1 cellular context compared by ENCODE assay signal in the genomic region with DNA sequence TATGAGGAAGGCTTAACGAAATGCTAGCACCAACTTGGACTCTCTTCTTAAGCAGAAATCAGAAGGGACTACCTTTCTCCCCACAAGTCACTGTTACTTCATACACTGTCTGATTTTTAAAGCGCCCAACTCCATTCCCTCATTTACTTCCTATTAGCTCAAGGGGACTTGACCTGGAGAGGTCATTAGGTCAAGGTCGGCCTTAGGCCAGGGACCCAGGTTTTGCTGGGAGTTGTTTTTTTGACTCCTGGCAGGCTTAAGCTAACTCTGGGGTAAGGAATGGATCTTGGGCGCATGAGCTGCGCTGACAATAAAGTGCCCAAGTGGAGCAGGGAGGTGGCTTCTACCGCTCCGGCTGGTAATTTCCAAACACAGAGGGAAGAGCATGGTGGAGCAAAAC.
TF ChIP-seq lines count a peak whose summit lies in the region.

No MANE protein-coding gene starts in this region.

TF ChIP-seq in HepG2, 621 proteins besides CTCF, POLR2A, EP300 and RAD21:
- no peak for TF ChIP-seq ZFP82 (CRISPR knock-in tag; IDR thresholded peaks at IDR 0.05; ENCODE audit: borderline replicate concordance)
- TF ChIP-seq NR2F6 (IDR thresholded peaks at IDR 0.05) = peak; percentile 74
- 0 out of 2 replicates have a peak, but pooled peaks have one; percentile 26 for TF ChIP-seq NR2F6 (CRISPR knock-in tag; IDR thresholded peaks at IDR 0.05)
- no peak for TF ChIP-seq NBN (conservative IDR thresholded peaks at IDR 0.05)
- peak in 1 of 2 experiments; percentile 52; a peak in 1 of 4 replicates for TF ChIP-seq NR2F1 (CRISPR knock-in tag; IDR thresholded peaks at IDR 0.05)
- TF ChIP-seq RBM22 (optimal IDR thresholded peaks at IDR 0.05; ENCODE audit: low read length) = peak; percentile 34
- TF ChIP-seq ZMYM4 (CRISPR knock-in tag; IDR thresholded peaks at IDR 0.05) = no peak
- TF ChIP-seq, protein P1, sequence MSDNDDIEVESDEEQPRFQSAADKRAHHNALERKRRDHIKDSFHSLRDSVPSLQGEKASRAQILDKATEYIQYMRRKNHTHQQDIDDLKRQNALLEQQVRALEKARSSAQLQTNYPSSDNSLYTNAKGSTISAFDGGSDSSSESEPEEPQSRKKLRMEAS (IDR thresholded peaks at IDR 0.05) = no peak
- TF ChIP-seq HOXA9 (CRISPR knock-in tag; IDR thresholded peaks at IDR 0.05; ENCODE audit: borderline replicate concordance) = no peak
